Comparison of ENCODE assay signal across 1 cellular context in genomic region chr9:124773473-124774130, GRCh38.
TF ChIP-seq lines count a peak whose summit lies in the region.

No MANE protein-coding gene starts in this region.

TF ChIP-seq in HepG2, 621 proteins besides CTCF, POLR2A, EP300 and RAD21:
- TF ChIP-seq CENPX (CRISPR knock-in tag; IDR thresholded peaks at IDR 0.05) (no peak), MAFF (IDR thresholded peaks at IDR 0.05; ENCODE audit: low read depth, low read length) (peak; percentile 71), ATF7 (IDR thresholded peaks at IDR 0.05) (no peak), ATF7 (CRISPR knock-in tag; IDR thresholded peaks at IDR 0.05) (no peak), MAFK (conservative IDR thresholded peaks at IDR 0.05 in 1 of 2, IDR thresholded peaks at IDR 0.05 in 1 of 2; ENCODE audit: low read length in 2 of 2) (peak; percentile 60 to 74; a peak in 3 of 4 replicates)
